23 cellular contexts compared by ENCODE assay signal in genomic region chr9:107852891-107853290, GRCh38.
"Had no signal": no experiment of that assay in that cellular context is flagged by ENCODE, and none has a peak within 500 bp of the region (broad histone marks: within the 10 kb centered on the region; RNA-seq: fewer than 3 reads in every experiment).

No MANE protein-coding gene starts in this region.

- H3K36me3 ChIP-seq: stomach, suprapubic skin, thoracic aorta, thyroid gland, tibial artery, tibial nerve, transverse colon, upper lobe of left lung, upper lobe of right lung, uterus, vagina had no signal

- H3K4me1 ChIP-seq: testis, thyroid gland, uterus had no signal

- H3K4me3 ChIP-seq: stomach, suprapubic skin, testis, thoracic aorta, thyroid gland, tibial artery, tibial nerve, transverse colon, upper lobe of left lung, upper lobe of right lung, uterus, vagina had no signal

- DNase-seq: stimulated activated CD4-positive, alpha-beta T cell treated with anti-CD3 and anti-CD28 coated beads, Interleukin-2, amount 100 ng/mL, for 48 hours; stimulated activated CD4-positive, alpha-beta T cell treated with anti-CD3 and anti-CD28 coated beads, Interleukin-4, amount 100 ng/mL, for 1 hour; stimulated activated CD4-positive, alpha-beta T cell treated with anti-CD3 and anti-CD28 coated beads, Interleukin-4, amount 100 ng/mL, for 24 hours; stimulated activated CD4-positive, alpha-beta T cell treated with anti-CD3 and anti-CD28 coated beads, Interleukin-4, amount 100 ng/mL, for 4 hours; stimulated activated CD8-positive, alpha-beta memory T cell treated with anti-CD3 and anti-CD28 coated beads, Interleukin-4, amount 100 ng/mL, for 48 hours; stimulated activated naive B cell treated with anti-CD40 and anti-IgM and Interleukin-4, amounts not matched to agents 10 μg/mL and 1 μg/mL and 100 μg/mL, for 72 hours; stimulated activated naive CD4-positive, alpha-beta T cell; stimulated activated naive CD4-positive, alpha-beta T cell treated with Interleukin-2 at 50 U/mL for 16 hours; stimulated activated naive CD8-positive, alpha-beta T cell treated with anti-CD3 and anti-CD28 coated beads, Interleukin-15, amount 100 ng/mL, for 72 hours; stimulated activated naive CD8-positive, alpha-beta T cell treated with anti-CD3 and anti-CD28 coated beads, Interleukin-15, Interleukin-2, amounts not matched to agents 100 U/mL and 50 U/mL, for 24 hours; stomach; substantia nigra; testis; thyroid gland; tibial artery; transverse colon; upper lobe of left lung; upper lobe of right lung; uterus had no signal

- H3K27ac ChIP-seq: stomach, suprapubic skin, testis, thoracic aorta, thyroid gland, tibial artery, tibial nerve, transverse colon, upper lobe of left lung, upper lobe of right lung, uterus, vagina had no signal

- H3K9me3 ChIP-seq: suprapubic skin, testis, thyroid gland, vagina had no signal

- H3K27me3 ChIP-seq: stomach, suprapubic skin, testis, thyroid gland, tibial artery, tibial nerve, transverse colon, upper lobe of left lung, upper lobe of right lung, uterus, vagina had no signal
